Comparison of ENCODE assay signal across 1 cellular context in the genomic region with DNA sequence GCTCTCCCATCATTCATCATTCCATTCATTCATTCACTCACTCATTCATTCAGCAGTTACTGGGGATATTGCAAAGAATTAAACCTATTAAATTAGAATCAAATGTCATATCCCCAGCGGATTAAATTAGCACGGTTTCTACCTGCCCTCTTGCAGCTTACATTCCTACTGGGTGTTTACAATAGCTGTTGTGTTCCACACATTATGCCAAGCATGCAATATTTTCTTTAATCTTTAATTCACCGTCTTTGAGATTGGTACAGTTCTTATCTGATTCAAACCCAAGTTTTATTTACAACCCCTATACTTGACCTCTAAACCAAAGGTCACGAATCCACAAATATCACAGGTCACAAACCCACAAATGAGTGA.
TF ChIP-seq lines count a peak whose summit lies in the region.

No MANE protein-coding gene starts in this region.

TF ChIP-seq in H1, 55 proteins besides CTCF, POLR2A, EP300 and RAD21:
- TF ChIP-seq GTF2F1 (IDR thresholded peaks at IDR 0.05; ENCODE audit: borderline replicate concordance, low read depth, low read length) (no peak), SIN3A (conservative IDR thresholded peaks at IDR 0.05 in 1 of 2, IDR thresholded peaks at IDR 0.05 in 1 of 2; ENCODE audit: low read depth in 1 of 2, low read length in 2 of 2) (no peak), JUND (IDR thresholded peaks at IDR 0.05; ENCODE audit: low read length) (no peak), KDM4A (IDR thresholded peaks at IDR 0.05; ENCODE audit: low read depth, low read length, severe bottlenecking) (no peak), BRCA1 (IDR thresholded peaks at IDR 0.05; ENCODE audit: low read depth, low read length) (no peak), SUZ12 (IDR thresholded peaks at IDR 0.05; ENCODE audit: low read length) (no peak), RXRA (IDR thresholded peaks at IDR 0.05; ENCODE audit: insufficient read depth, low read depth, low read length) (no peak), RBBP5 (IDR thresholded peaks at IDR 0.05; ENCODE audit: borderline replicate concordance, low read depth, low read length) (no peak)
- TF ChIP-seq, protein P1, sequence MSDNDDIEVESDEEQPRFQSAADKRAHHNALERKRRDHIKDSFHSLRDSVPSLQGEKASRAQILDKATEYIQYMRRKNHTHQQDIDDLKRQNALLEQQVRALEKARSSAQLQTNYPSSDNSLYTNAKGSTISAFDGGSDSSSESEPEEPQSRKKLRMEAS (IDR thresholded peaks at IDR 0.05) = no peak
